Comparison of ENCODE assay signal across 8 cellular contexts in genomic region chr1:201955750-201956143, GRCh38. TPM values are rescaled to one million over a fixed set of nuclear protein-coding genes. Genes with fewer than 3 reads are reported as not detected.
DNase-seq lines count a peak whose midpoint lies in the region; ATAC-seq and TF ChIP-seq lines count a peak whose summit lies in the region.

No MANE protein-coding gene starts in this region.

- CTCF ChIA-PET in PC-3 (lab: Charles Lee): no interaction called here

- no peaks in the 10 kb centered on the region for H3F3A ChIP-seq in PC-3 (ENCODE audit: low read length, unreplicated experiment)

- POLR2A ChIA-PET in PC-3 (lab: Charles Lee; ENCODE audit: unreplicated experiment): interaction anchor here (0.6 kb wide), 1 partner anchor 41 kb away, joined by 3 read pairs; no protein-coding TSS in a partner anchor

- H3K4me1 ChIP-seq in PC-3 (ENCODE audit: insufficient read depth, low read length) (peaks cover 5% of the 10 kb centered on the region; the same call in 1 of the 2 replicates), rectal smooth muscle tissue (ENCODE audit: control insufficient read depth, insufficient read depth, low read length) (peaks cover 7% of the 10 kb centered on the region)

- H3K27ac ChIP-seq in PC-3 (ENCODE audit: low read length) (peak overlapping the region; percentile 53), epithelial cell of prostate (peak overlapping the region; percentile 46), rectal smooth muscle tissue (ENCODE audit: low read depth, low read length) (peak overlapping the region; percentile 73)

- peak overlapping the region; percentile 96 for H3K4me2 ChIP-seq in PC-3 (ENCODE audit: low read length)

- peak overlapping the region; percentile 75 for H2AFZ ChIP-seq in PC-3 (ENCODE audit: low read length)

- DNase-seq in GM20000 (ENCODE audit: low spot score): peak; percentile 25
- DNase-seq in PC-3: no peak
- DNase-seq in epithelial cell of prostate (ENCODE audit: low read depth, low spot score): no peak
- DNase-seq in central memory CD4-positive, alpha-beta T cell: no peak
- no peak for DNase-seq in cerebellar nuclear complex (lab: John Stamatoyannopoulos, UW)

- TF ChIP-seq CTCF in GM20000 (IDR thresholded peaks at IDR 0.05; ENCODE audit: extremely low read depth, missing control alignments) (no peak), PC-3 (conservative IDR thresholded peaks at IDR 0.05; ENCODE audit: low read depth, low read length) (no peak)

- H4K20me1 ChIP-seq in PC-3 (ENCODE audit: low read length): peaks cover 4% of the 10 kb centered on the region; the same call in 1 of the 2 replicates

- no peaks in the 10 kb centered on the region for H3K9me2 ChIP-seq in PC-3 (replicated peaks; ENCODE audit: low read length)

- ATAC-seq in PC-3 (no peak), GM21576 (IDR thresholded peaks at IDR 0.05; ENCODE audit: unreplicated experiment) (no peak), GM18858 (IDR thresholded peaks at IDR 0.05; ENCODE audit: unreplicated experiment) (no peak)

- TSS peak; percentile 71 for BruUV-seq in PC-3 (replicated peaks; lab: Mats Ljungman, UMichigan)

- H3K9ac ChIP-seq in PC-3 (ENCODE audit: low read length) (peak overlapping the region; percentile 97), rectal smooth muscle tissue (ENCODE audit: low read length) (peak overlapping the region; percentile 93)

- H3K27me3 ChIP-seq in PC-3 (ENCODE audit: low read length) (no peaks in the 10 kb centered on the region), rectal smooth muscle tissue (ENCODE audit: control insufficient read depth, insufficient read depth, low read length) (no peaks in the 10 kb centered on the region)

- H3K9me3 ChIP-seq in PC-3 (ENCODE audit: low read length): no peaks in the 10 kb centered on the region

- peaks cover 17% of the 10 kb centered on the region for H3K36me3 ChIP-seq in PC-3 (ENCODE audit: low read depth, low read length)
- peaks cover 6% of the 10 kb centered on the region for H3K36me3 ChIP-seq in rectal smooth muscle tissue (ENCODE audit: control insufficient read depth, insufficient read depth, low read length)

- intact Hi-C loops in PC-3 (cut with micrococcal nuclease): no loop called here

- peaks cover 38% of the 10 kb centered on the region for H3K79me2 ChIP-seq in PC-3 (ENCODE audit: low read length)

- H3K4me3 ChIP-seq in PC-3 (ENCODE audit: low read length): peak overlapping the region; percentile 98
- peak overlapping the region; percentile 87 for H3K4me3 ChIP-seq in rectal smooth muscle tissue (ENCODE audit: low read length)

RNA-seq across cellular contexts. Expression of gene TIMM17A, which starts 0.4 kb away (rescaled TPM):
- 50.9 and 57.7 TPM in 2 replicates for total RNA-seq in PC-3 (2014; rRNA removed)

RNA-seq across cellular contexts. Expression of gene LMOD1, which starts 9.4 kb away (rescaled TPM):
- 0.06 and 0.07 TPM in 2 replicates for total RNA-seq in PC-3 (2014; rRNA removed)

RNA-seq across cellular contexts. Expression of gene RNPEP, which starts 26.7 kb away (rescaled TPM):
- 64.7 and 74.8 TPM in 2 replicates for total RNA-seq in PC-3 (2014; rRNA removed)

RNA-seq across cellular contexts. Expression of gene ELF3, which starts 54.6 kb away (rescaled TPM):
- total RNA-seq in PC-3 (2014; rRNA removed): 399 and 460 TPM in 2 replicates
